8 cellular contexts compared by ENCODE assay signal in genomic region chr2:219218279-219219112, GRCh38. TPM values are rescaled to one million over a fixed set of nuclear protein-coding genes. Genes with fewer than 3 reads are reported as not detected.
DNase-seq lines count a peak whose midpoint lies in the region; ATAC-seq and TF ChIP-seq lines count a peak whose summit lies in the region.

ABCB6 (minus strand) TSS chr2:219218958; CDS start chr2:219218673, 285 bp downstream.

- DNase-seq in DMS153 treated with DMSO at 0.1 percent for 48 hours (lab: John Stamatoyannopoulos, UW; ENCODE audit: unreplicated experiment) (peak; percentile 84), LHCN-M2 (ENCODE audit: low read depth) (peak; percentile 94), glutamatergic neuron (peak; percentile 98), osteocyte (ENCODE audit: extremely low spot score, unreplicated experiment) (peak; percentile 98), testis (peak; percentile 98)
- DNase-seq in activated naive CD8-positive, alpha-beta T cell treated with anti-CD3 and anti-CD28 coated beads, Interleukin-2, amount 10 ng/mL, durations not matched to agents 7 days and 5 days, result peak; percentile 82

- H3K27ac Mint-ChIP-seq in activated naive CD8-positive, alpha-beta T cell treated with anti-CD3 and anti-CD28 coated beads, Interleukin-2, amount 10 ng/mL, durations not matched to agents 7 days and 5 days, result peak within 1 kb of the TSS; percentile 65
- peak within 1 kb of the TSS; percentile 98 for H3K27ac Mint-ChIP-seq in glutamatergic neuron (ENCODE audit: unreplicated experiment)
- peak within 1 kb of the TSS; percentile 99 for H3K27ac Mint-ChIP-seq in osteocyte (ENCODE audit: unreplicated experiment)

- WGBS in testis, 2 donors, result 0 to 2% methylated on average over 5 to 73 of the region's 73 CpGs

- TF ChIP-seq CTCF in SU-DHL-6 (IDR thresholded peaks at IDR 0.05; ENCODE audit: insufficient read depth, low read length, poor library complexity, severe bottlenecking), result no peak
- no peak for TF ChIP-seq CTCF in glutamatergic neuron (IDR thresholded peaks at IDR 0.05; ENCODE audit: partially characterized antibody, unreplicated experiment)
- no peak for TF ChIP-seq CTCF in osteocyte (IDR thresholded peaks at IDR 0.05)
- TF ChIP-seq CTCF in testis (IDR thresholded peaks at IDR 0.05), result peak in 1 of 3 experiments; percentile 7

- intact Hi-C loops in testis (cut with DNase I; ENCODE audit: low total_unique reads), result no loop called here

- H2AFZ ChIP-seq in SU-DHL-6 (ENCODE audit: low read depth, low read length, severe bottlenecking), result peak within 1 kb of the TSS; percentile 13

- H3K27me3 Mint-ChIP-seq in activated naive CD8-positive, alpha-beta T cell treated with anti-CD3 and anti-CD28 coated beads, Interleukin-2, amount 10 ng/mL, durations not matched to agents 7 days and 5 days, result no peaks in the 10 kb centered on the region
- H3K27me3 Mint-ChIP-seq in glutamatergic neuron (ENCODE audit: unreplicated experiment), result peaks cover 11% of the 10 kb centered on the region
- no peaks in the 10 kb centered on the region for H3K27me3 Mint-ChIP-seq in osteocyte (ENCODE audit: unreplicated experiment)

- no peaks in the 10 kb centered on the region for H3K79me2 ChIP-seq in SU-DHL-6 (ENCODE audit: insufficient read depth, low read length)

- TF ChIP-seq POLR2A in testis (IDR thresholded peaks at IDR 0.05), result peak; percentile 23

- H3K4me1 ChIP-seq in testis, result peaks cover 27% of the 10 kb centered on the region

- POLR2A ChIA-PET in activated naive CD8-positive, alpha-beta T cell treated with anti-CD3 and anti-CD28 coated beads, Interleukin-2, amount 10 ng/mL, durations not matched to agents 7 days and 5 days (lab: Charles Lee), result interaction anchor here (0.7 to 3.7 kb wide), 13 partner anchors 10 to 76 kb away, joined by 3 to 34 read pairs (median 5); partner anchors contain the start of genes ANKZF1, ATG9A, CNPPD1 and DNAJB2

- H3K27me3 ChIP-seq in SU-DHL-6 (ENCODE audit: low read length), result no peaks in the 10 kb centered on the region
- no peaks in the 10 kb centered on the region for H3K27me3 ChIP-seq in testis

- H3F3A ChIP-seq in SU-DHL-6 (ENCODE audit: insufficient read depth), result no peaks in the 10 kb centered on the region

- H3K9ac ChIP-seq in SU-DHL-6 (ENCODE audit: low read length), result peak within 1 kb of the TSS; percentile 50

- H3K27ac ChIP-seq in SU-DHL-6 (ENCODE audit: low read depth, low read length) (no peak within 1 kb of the TSS), testis (peak within 1 kb of the TSS; percentile 75 to 93)

- peaks cover 16% of the 10 kb centered on the region for H3K4me1 Mint-ChIP-seq in activated naive CD8-positive, alpha-beta T cell treated with anti-CD3 and anti-CD28 coated beads, Interleukin-2, amount 10 ng/mL, durations not matched to agents 7 days and 5 days
- H3K4me1 Mint-ChIP-seq in glutamatergic neuron (ENCODE audit: low read depth, unreplicated experiment) (peaks cover 11% of the 10 kb centered on the region), osteocyte (ENCODE audit: unreplicated experiment) (peaks cover 25% of the 10 kb centered on the region)

- H3K4me3 Mint-ChIP-seq in activated naive CD8-positive, alpha-beta T cell treated with anti-CD3 and anti-CD28 coated beads, Interleukin-2, amount 10 ng/mL, durations not matched to agents 7 days and 5 days, result peak within 1 kb of the TSS; percentile 82
- H3K4me3 Mint-ChIP-seq in glutamatergic neuron (ENCODE audit: unreplicated experiment) (peak within 1 kb of the TSS; percentile 93), osteocyte (ENCODE audit: unreplicated experiment) (peak within 1 kb of the TSS; percentile 83)

- no peaks in the 10 kb centered on the region for H4K20me1 ChIP-seq in SU-DHL-6 (ENCODE audit: low read depth, low read length)

- H3K9me3 Mint-ChIP-seq in activated naive CD8-positive, alpha-beta T cell treated with anti-CD3 and anti-CD28 coated beads, Interleukin-2, amount 10 ng/mL, durations not matched to agents 7 days and 5 days, result no peaks in the 10 kb centered on the region
- H3K9me3 Mint-ChIP-seq in glutamatergic neuron (ENCODE audit: unreplicated experiment), result peaks cover 12% of the 10 kb centered on the region
- no peaks in the 10 kb centered on the region for H3K9me3 Mint-ChIP-seq in osteocyte (ENCODE audit: unreplicated experiment)

- peaks cover 15% of the 10 kb centered on the region for H3K36me3 Mint-ChIP-seq in activated naive CD8-positive, alpha-beta T cell treated with anti-CD3 and anti-CD28 coated beads, Interleukin-2, amount 10 ng/mL, durations not matched to agents 7 days and 5 days
- H3K36me3 Mint-ChIP-seq in glutamatergic neuron (ENCODE audit: unreplicated experiment) (peaks cover 5% of the 10 kb centered on the region), osteocyte (ENCODE audit: unreplicated experiment) (peaks cover 30% of the 10 kb centered on the region)

- H3K9me3 ChIP-seq in SU-DHL-6 (ENCODE audit: insufficient read depth, low read length) (no peaks in the 10 kb centered on the region), testis (no peaks in the 10 kb centered on the region)

- H3K36me3 ChIP-seq in SU-DHL-6 (ENCODE audit: low read length) (no peaks in the 10 kb centered on the region), testis (ENCODE audit: low read depth, missing control alignments) (no peaks in the 10 kb centered on the region)

- no peaks in the 10 kb centered on the region for H3K9me2 ChIP-seq in SU-DHL-6 (replicated peaks; ENCODE audit: insufficient read depth, low read length)

- H3K4me3 ChIP-seq in SU-DHL-6 (ENCODE audit: insufficient read depth, low read length, poor library complexity, severe bottlenecking), result peak within 1 kb of the TSS; percentile 46
- H3K4me3 ChIP-seq in testis, result peak within 1 kb of the TSS; percentile 59 to 71

- peak within 1 kb of the TSS; percentile 58 for H3K4me2 ChIP-seq in SU-DHL-6 (ENCODE audit: low read depth, low read length, poor library complexity, severe bottlenecking)

- peak; percentile 81 for ATAC-seq in GM21619 (IDR thresholded peaks at IDR 0.05; ENCODE audit: unreplicated experiment)
- peak; percentile 86 for ATAC-seq in activated naive CD8-positive, alpha-beta T cell treated with anti-CD3 and anti-CD28 coated beads, Interleukin-2, amount 10 ng/mL, durations not matched to agents 7 days and 5 days (ENCODE audit: low read depth)

RNA-seq across cellular contexts. Expression of gene ABCB6, which starts in this region (rescaled TPM):
- 22.7 and 23.5 TPM in 2 replicates for total RNA-seq in LHCN-M2 (2014; rRNA removed)
- 26.7 TPM for polyA plus RNA-seq in LHCN-M2 (2012)
- total RNA-seq in activated naive CD8-positive, alpha-beta T cell treated with anti-CD3 and anti-CD28 coated beads, Interleukin-2, amount 10 ng/mL, durations not matched to agents 7 days and 5 days, result 10 to 100 TPM; 13.1 to 14.3 TPM
- total RNA-seq in glutamatergic neuron (ENCODE audit: unreplicated experiment), result 49.4 TPM
- 27.5 and 30.0 TPM in 2 replicates for total RNA-seq in osteocyte
- total RNA-seq in testis, result 10 to 100 TPM; 43.8 to 47.0 TPM
- polyA plus RNA-seq in testis (ENCODE audit: insufficient read depth, low read depth, low replicate concordance), result 94.8 TPM
